ENCODE assay signal across 8 cellular contexts in the genomic region with DNA sequence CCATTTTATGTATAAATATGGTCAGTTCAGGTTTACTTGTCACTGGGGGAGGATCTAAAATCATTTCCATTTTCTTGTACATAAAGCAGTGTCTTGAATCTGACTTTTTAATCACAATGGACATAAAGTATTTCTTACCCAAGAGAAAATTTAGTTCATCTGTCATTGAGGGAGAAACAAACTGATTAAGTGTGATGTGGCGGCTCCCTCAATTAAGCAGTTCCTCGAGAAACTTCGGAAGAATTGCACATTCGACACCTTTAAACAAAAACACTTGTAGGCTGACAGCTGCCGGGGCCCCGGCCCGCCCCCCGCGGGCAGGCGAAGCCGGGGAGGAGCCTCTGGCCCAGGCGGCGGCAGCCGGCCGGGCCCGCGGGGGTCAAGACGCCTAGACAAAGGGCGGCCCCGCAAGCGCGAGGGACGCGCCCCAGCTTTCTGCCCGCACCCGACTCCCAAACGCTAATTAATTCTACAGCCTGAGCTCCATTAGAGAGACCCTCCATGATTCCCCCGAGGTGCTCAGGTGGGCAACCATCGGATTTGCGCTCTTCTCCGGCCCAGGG. TPM values are rescaled to one million over a fixed set of nuclear protein-coding genes. Genes with fewer than 3 reads are reported as not detected.
DNase-seq lines count a peak whose midpoint lies in the region; ATAC-seq and TF ChIP-seq lines count a peak whose summit lies in the region.

No MANE protein-coding gene starts in this region.

- H2BK5ac ChIP-seq in mesenchymal stem cell (ENCODE audit: low read depth, low read length, poor library complexity, severe bottlenecking): no peak overlapping the region

- no peak overlapping the region for H3K14ac ChIP-seq in mesenchymal stem cell (ENCODE audit: low read length in 2 of 2)

- H2BK15ac ChIP-seq in mesenchymal stem cell (ENCODE audit: low read depth, poor library complexity, severe bottlenecking): peak overlapping the region; percentile 86

- 4% methylated on average over 21 of the region's 31 CpGs for WGBS in mesenchymal stem cell
- WGBS in aorta, 2 donors: 6 to 7% methylated on average over 30 to 31 of the region's 31 CpGs

- peak; percentile 15 for ATAC-seq in GM18502 (IDR thresholded peaks at IDR 0.05; ENCODE audit: poor library complexity, unreplicated experiment)
- ATAC-seq in aorta (ENCODE audit: low FRiP score): no peak
- ATAC-seq in GM19452 (IDR thresholded peaks at IDR 0.05; ENCODE audit: unreplicated experiment): no peak

- no peak overlapping the region for H3K23ac ChIP-seq in mesenchymal stem cell (ENCODE audit: low read length in 2 of 2)

- H3K18ac ChIP-seq in mesenchymal stem cell (ENCODE audit: low read depth in 1 of 2, low read length in 2 of 2): no peak overlapping the region

- H4K8ac ChIP-seq in mesenchymal stem cell (ENCODE audit: low read length): no peak overlapping the region

- H2AK5ac ChIP-seq in mesenchymal stem cell (ENCODE audit: low read length, severe bottlenecking): no peak overlapping the region

- H3K4ac ChIP-seq in mesenchymal stem cell (ENCODE audit: low read depth in 1 of 2, low read length in 2 of 2): no peak overlapping the region

- H3K36me3 ChIP-seq in mesenchymal stem cell (ENCODE audit: control insufficient read depth in 1 of 2, insufficient read depth in 2 of 2, low read depth in 1 of 2, low read length in 2 of 2) (peaks cover 0 to 4% of the 10 kb centered on the region in 2 experiments), aorta (ENCODE audit: control insufficient read depth in 1 of 2, insufficient read depth in 2 of 2, low read length in 1 of 2) (no peaks in the 10 kb centered on the region)

- peaks cover 6 to 86% of the 10 kb centered on the region in 2 experiments for H3K27me3 ChIP-seq in mesenchymal stem cell (ENCODE audit: control insufficient read depth in 1 of 2, insufficient read depth in 1 of 2, low read length in 2 of 2)
- no peaks in the 10 kb centered on the region for H3K27me3 ChIP-seq in aorta (ENCODE audit: control insufficient read depth in 1 of 2, insufficient read depth in 2 of 2, low read length in 1 of 2)

- H3K27ac ChIP-seq in mesenchymal stem cell (ENCODE audit: low read length, poor library complexity, severe bottlenecking) (no peak overlapping the region), aorta (ENCODE audit: low read depth in 1 of 2, low read length in 2 of 2) (no peak overlapping the region)

- H2BK120ac ChIP-seq in mesenchymal stem cell (ENCODE audit: low read depth, low read length): no peak overlapping the region

- peaks cover 17% of the 10 kb centered on the region for H3K79me1 ChIP-seq in mesenchymal stem cell (replicated peaks; ENCODE audit: low read length, poor library complexity, severe bottlenecking)

- peak overlapping the region; percentile 94 for H3K4me2 ChIP-seq in mesenchymal stem cell (ENCODE audit: low read length, poor library complexity, severe bottlenecking)

- H3K4me1 ChIP-seq in mesenchymal stem cell (ENCODE audit: control insufficient read depth, insufficient read depth, low read depth, low read length): peaks cover 6% of the 10 kb centered on the region
- no peaks in the 10 kb centered on the region for H3K4me1 ChIP-seq in aorta (ENCODE audit: control insufficient read depth in 1 of 2, insufficient read depth in 2 of 2, low read length in 2 of 2)

- no peak overlapping the region for H2BK12ac ChIP-seq in mesenchymal stem cell (ENCODE audit: low read length in 2 of 2)

- peak overlapping the region; percentile 74 for H3K9ac ChIP-seq in mesenchymal stem cell (ENCODE audit: low read length)

- DNase-seq in ACHN: peak; percentile 37
- peak; percentile 84 for DNase-seq in NCI-H69 (lab: John Stamatoyannopoulos, UW)
- DNase-seq in choroid plexus epithelial cell (ENCODE audit: low read depth): peak; percentile 4
- DNase-seq in mesenchymal stem cell: no peak
- peak in 1 of 2 donors; percentile 77 for DNase-seq in aorta
- no peak for DNase-seq in T1000 (lab: John Stamatoyannopoulos, UW)

- no peak overlapping the region for H4K91ac ChIP-seq in mesenchymal stem cell (ENCODE audit: low read length)

- in situ Hi-C loops in ACHN (cut with HindIII; ENCODE audit: low pct_ligation_motif_present, low pct_unique_long_range_greater_than_20kb, low sequenced_read_pairs): no loop called here

- TF ChIP-seq CTCF in choroid plexus epithelial cell (conservative IDR thresholded peaks at IDR 0.05; ENCODE audit: low read depth, low read length): no peak

- H3K4me3 ChIP-seq in choroid plexus epithelial cell (ENCODE audit: low read depth, low read length) (peak overlapping the region; percentile 81), mesenchymal stem cell (ENCODE audit: insufficient read depth in 1 of 2, low read depth in 1 of 2, low read length in 2 of 2) (peak overlapping the region; percentile 73 to 91), aorta (ENCODE audit: low read length in 2 of 2) (peak overlapping the region; percentile 24 to 69)

- intact Hi-C loops in aorta (cut with DNase I): loop anchor here (5.0 to 10.0 kb wide), 2 partner anchors 73 to 76 kb away; no protein-coding TSS in a partner anchor

- H3K9me3 ChIP-seq in mesenchymal stem cell (ENCODE audit: control insufficient read depth, low read length) (peaks cover 8% of the 10 kb centered on the region), aorta (ENCODE audit: control insufficient read depth, low read length) (no peaks in the 10 kb centered on the region)

- H2AFZ ChIP-seq in mesenchymal stem cell (ENCODE audit: low read depth, low read length): no peak overlapping the region

RNA-seq across cellular contexts. Expression of a gene that starts 0.8 kb away (rescaled TPM):
- 0.25 TPM for polyA plus RNA-seq in mesenchymal stem cell (2013, experiment 1 of 2)
- polyA plus RNA-seq in mesenchymal stem cell (2013, experiment 2 of 2): 0.40 TPM
- 10 to 100 TPM in 1 of 2 donors, 1 to 10 TPM in 1; 4.4 to 23.9 TPM for total RNA-seq in aorta
- polyA plus RNA-seq in aorta: 10 to 100 TPM; 11.9 to 14.1 TPM

Comparison
In these comparisons a context has a peak if more than half of its experiments do, and no peak if none do; other contexts are left out.
1. DNase-seq: peak in ACHN (single experiment), NCI-H69 (single experiment) and choroid plexus epithelial cell (single experiment); none in mesenchymal stem cell (single experiment) and T1000 (single experiment).
2. Peak in every context shown above with its lines, with median percentiles within 50 percentile points of each other: H3K4me3 ChIP-seq.